ENCODE assay signal across 1 cellular context in the genomic region with DNA sequence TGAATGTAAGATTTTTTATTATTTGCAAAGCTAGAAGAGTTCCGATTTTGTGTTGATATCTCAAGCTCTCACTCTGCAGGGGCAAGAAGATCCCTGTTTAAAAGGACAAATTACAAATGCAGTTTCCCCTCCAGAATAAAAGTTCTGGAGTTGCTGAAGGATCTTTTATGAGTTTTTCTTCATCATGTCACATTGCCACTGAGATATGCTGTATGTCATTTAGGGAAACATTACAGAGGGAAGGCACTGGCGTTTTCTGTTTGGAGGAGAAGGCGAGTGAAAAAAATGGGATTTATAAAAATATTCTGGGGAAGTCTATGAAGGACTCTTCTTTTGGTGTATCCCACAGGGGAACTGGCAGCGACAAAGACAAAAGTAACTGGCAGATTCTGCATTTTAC.
A peak's percentile ranks its signal among the peaks of the same experiment; 100 is the strongest.
TF ChIP-seq lines count a peak whose summit lies in the region.

No MANE protein-coding gene starts in this region.

TF ChIP-seq in H1, 55 proteins besides CTCF, POLR2A, EP300 and RAD21:
- TF ChIP-seq SIRT6 (IDR thresholded peaks at IDR 0.05; ENCODE audit: low read length), result no peak
- no peak for TF ChIP-seq CHD2 (IDR thresholded peaks at IDR 0.05; ENCODE audit: low read length)
- TF ChIP-seq GTF2F1 (IDR thresholded peaks at IDR 0.05; ENCODE audit: borderline replicate concordance, low read depth, low read length), result no peak
- TF ChIP-seq SP1 (IDR thresholded peaks at IDR 0.05; ENCODE audit: low read depth, low read length), result no peak
- TF ChIP-seq EGR1 (IDR thresholded peaks at IDR 0.05; ENCODE audit: borderline replicate concordance, low read depth, low read length), result no peak
- TF ChIP-seq TEAD4 (IDR thresholded peaks at IDR 0.05; ENCODE audit: low read depth, low read length), result no peak
- TF ChIP-seq JUN (IDR thresholded peaks at IDR 0.05; ENCODE audit: low read depth, low read length), result no peak
- TF ChIP-seq PHF8 (conservative IDR thresholded peaks at IDR 0.05; ENCODE audit: low read depth, low read length), result no peak
- peak; percentile 63 for TF ChIP-seq ASH2L (IDR thresholded peaks at IDR 0.05; ENCODE audit: low read length)
TF ChIP-seq in H1: peak in this region for 1.
